In genomic region chr20:17969884-17970409, GRCh38 we compare ENCODE assay signal across 8 cellular contexts. TPM values are rescaled to one million over a fixed set of nuclear protein-coding genes. Genes with fewer than 3 reads are reported as not detected.
DNase-seq lines count a peak whose midpoint lies in the region; ATAC-seq and TF ChIP-seq lines count a peak whose summit lies in the region.

No MANE protein-coding gene starts in this region.

- TF ChIP-seq CTCF in BJ (IDR thresholded peaks at IDR 0.05; ENCODE audit: insufficient read depth, low read depth, low read length) (no peak), mammary epithelial cell (conservative IDR thresholded peaks at IDR 0.05 in 1 of 2, IDR thresholded peaks at IDR 0.05 in 1 of 2; ENCODE audit: extremely low read depth in 1 of 2, insufficient read depth in 1 of 2, low read depth in 1 of 2, low read length in 2 of 2) (no peak)

- no peaks in the 10 kb centered on the region for H3K9me3 Mint-ChIP-seq in stimulated activated naive B cell treated with anti-CD40 and anti-IgM and Interleukin-4, amounts not matched to agents 10 μg/mL and 1 μg/mL and 100 μg/mL, for 72 hours

- in situ Hi-C loops in mammary epithelial cell (cut with MboI; ENCODE audit: low sequenced_read_pairs in 2 of 2) = loop anchor here in 1 of 2 donors (25.0 kb wide), 2 partner anchors 317 to 458 kb away; partner anchors contain the start of gene ZNF133

- no peak for DNase-seq in BJ (ENCODE audit: low read depth)
- DNase-seq in RPMI8226 = peak; percentile 78
- peak; percentile 55 for DNase-seq in mammary epithelial cell
- peak; percentile 83 for DNase-seq in kidney tubule cell (ENCODE audit: low spot score)
- peak; percentile 51 for DNase-seq in stimulated activated naive B cell treated with anti-CD40 and anti-IgM and Interleukin-4, amounts not matched to agents 10 μg/mL and 1 μg/mL and 100 μg/mL, for 72 hours
- DNase-seq in GM19240 (ENCODE audit: insufficient read length, low spot score) = no peak

- 10% methylated on average over 8 of the region's 9 CpGs for WGBS in mammary epithelial cell (ENCODE audit: low coverage, missing lambda C conversion rate)

- no peaks in the 10 kb centered on the region for H3K27me3 Mint-ChIP-seq in stimulated activated naive B cell treated with anti-CD40 and anti-IgM and Interleukin-4, amounts not matched to agents 10 μg/mL and 1 μg/mL and 100 μg/mL, for 72 hours

- peaks cover 97% of the 10 kb centered on the region for H3K79me2 ChIP-seq in mammary epithelial cell (ENCODE audit: insufficient read depth, low read length)

- dilution Hi-C loops in mammary epithelial cell (cut with HindIII; ENCODE audit: low sequenced_read_pairs) = no loop called here

- peaks cover 16% of the 10 kb centered on the region for H3K4me1 ChIP-seq in mammary epithelial cell (ENCODE audit: insufficient read depth, low read length)

- peak; percentile 64 for TF ChIP-seq POLR2A in GM18526 (IDR thresholded peaks at IDR 0.05; ENCODE audit: extremely low read depth, insufficient read length)

- H3K27ac ChIP-seq in mammary epithelial cell (ENCODE audit: insufficient read depth, low read depth, low read length) = peak overlapping the region; percentile 98

- BruUV-seq in mammary epithelial cell (replicated peaks; lab: Mats Ljungman, UMichigan) = TSS peak; percentile 56

- H2AFZ ChIP-seq in mammary epithelial cell (ENCODE audit: low read depth, low read length) = peak overlapping the region; percentile 92

- CTCF ChIA-PET in BJ (lab: Yijun Ruan, JAX) (interaction anchor here (0.9 to 2.2 kb wide), 5 partner anchors 11 to 466 kb away, joined by 3 to 7 read pairs (median 3); partner anchors contain the start of gene RRBP1), mammary epithelial cell (lab: Charles Lee; ENCODE audit: low non-redundant PET) (no interaction called here)

- intact Hi-C loops in mammary epithelial cell (cut with micrococcal nuclease) = loop anchor here (2.0 to 5.0 kb wide), 2 partner anchors 307 to 497 kb away; partner anchors contain the start of genes DZANK1 and POLR3F

- H3K27me3 ChIP-seq in BJ (ENCODE audit: control insufficient read depth, insufficient read depth, low read length) (no peaks in the 10 kb centered on the region), mammary epithelial cell (ENCODE audit: insufficient read depth, low read length) (no peaks in the 10 kb centered on the region)

- POLR2A ChIA-PET in BJ (lab: Charles Lee) = no interaction called here

- peaks cover 26 to 50% of the 10 kb centered on the region in 2 donors for H3K4me1 Mint-ChIP-seq in stimulated activated naive B cell treated with anti-CD40 and anti-IgM and Interleukin-4, amounts not matched to agents 10 μg/mL and 1 μg/mL and 100 μg/mL, for 72 hours

- H3K9ac ChIP-seq in mammary epithelial cell (ENCODE audit: insufficient read depth, low read length) = peak overlapping the region; percentile 99

- H3K4me2 ChIP-seq in mammary epithelial cell (ENCODE audit: insufficient read depth, low read depth, low read length) = peak overlapping the region; percentile 94

- peak; percentile 20 to 25 for ATAC-seq in stimulated activated naive B cell treated with anti-CD40 and anti-IgM and Interleukin-4, amounts not matched to agents 10 μg/mL and 1 μg/mL and 100 μg/mL, for 72 hours (replicated peaks)
- ATAC-seq in HG03469 (IDR thresholded peaks at IDR 0.05; ENCODE audit: unreplicated experiment) = no peak

- no peaks in the 10 kb centered on the region for H3K36me3 ChIP-seq in BJ (ENCODE audit: control insufficient read depth, insufficient read depth, low read length)
- peaks cover 7% of the 10 kb centered on the region for H3K36me3 ChIP-seq in mammary epithelial cell (ENCODE audit: insufficient read depth, low read length)

- H3K27ac Mint-ChIP-seq in stimulated activated naive B cell treated with anti-CD40 and anti-IgM and Interleukin-4, amounts not matched to agents 10 μg/mL and 1 μg/mL and 100 μg/mL, for 72 hours = peak overlapping the region; percentile 99

- H3K36me3 Mint-ChIP-seq in stimulated activated naive B cell treated with anti-CD40 and anti-IgM and Interleukin-4, amounts not matched to agents 10 μg/mL and 1 μg/mL and 100 μg/mL, for 72 hours = peaks cover 54 to 66% of the 10 kb centered on the region in 2 donors

- peak overlapping the region; percentile 97 to 100 for H3K4me3 Mint-ChIP-seq in stimulated activated naive B cell treated with anti-CD40 and anti-IgM and Interleukin-4, amounts not matched to agents 10 μg/mL and 1 μg/mL and 100 μg/mL, for 72 hours

- H4K20me1 ChIP-seq in mammary epithelial cell (ENCODE audit: insufficient read depth, low read length) = no peaks in the 10 kb centered on the region

- H3K9me3 ChIP-seq in mammary epithelial cell (replicated peaks; ENCODE audit: insufficient read depth, low read length) = no peaks in the 10 kb centered on the region

- H3K4me3 ChIP-seq in BJ (ENCODE audit: low read depth, low read length) (peak overlapping the region; percentile 84), mammary epithelial cell (replicated peaks in 1 of 3; ENCODE audit: insufficient read depth in 1 of 3, low read depth in 2 of 3, low read length in 3 of 3) (peak overlapping the region; percentile 88 to 93 (median 91))

RNA-seq across cellular contexts. Expression of gene MGME1, which starts 1.1 kb away (rescaled TPM):
- polyA plus RNA-seq in BJ (2011; rRNA removed) (7.2 and 10.0 TPM in 2 replicates), mammary epithelial cell (22.4 TPM)
- polyA minus RNA-seq in BJ (2011; rRNA and poly(A)+ RNA removed) = 5.6 and 7.1 TPM in 2 replicates
- 10 to 100 TPM; 15.8 to 36.2 TPM for total RNA-seq in mammary epithelial cell
- 12.3 TPM for polyA minus RNA-seq in mammary epithelial cell

RNA-seq across cellular contexts. Expression of gene SNX5, which starts 1.4 kb away (rescaled TPM):
- polyA plus RNA-seq in BJ (2011; rRNA removed) (52.7 and 91.1 TPM in 2 replicates), mammary epithelial cell (91.8 TPM)
- 48.5 and 66.6 TPM in 2 replicates for polyA minus RNA-seq in BJ (2011; rRNA and poly(A)+ RNA removed)
- total RNA-seq in mammary epithelial cell = 100 to 1,000 TPM in 1 of 2 donors, 10 to 100 TPM in 1; 68.0 to 137 TPM
- polyA minus RNA-seq in mammary epithelial cell = 93.1 TPM

Comparison
In these comparisons a context has a peak if more than half of its experiments do, and no peak if none do; other contexts are left out.
1. DNase-seq: peak in RPMI8226 (single experiment), mammary epithelial cell (single experiment), kidney tubule cell (single experiment) and stimulated activated naive B cell treated with anti-CD40 and anti-IgM and Interleukin-4, amounts not matched to agents 10 μg/mL and 1 μg/mL and 100 μg/mL, for 72 hours (single experiment); none in BJ (single experiment) and GM19240 (single experiment).